ENCODE assay signal across 1 cellular context in the genomic region with DNA sequence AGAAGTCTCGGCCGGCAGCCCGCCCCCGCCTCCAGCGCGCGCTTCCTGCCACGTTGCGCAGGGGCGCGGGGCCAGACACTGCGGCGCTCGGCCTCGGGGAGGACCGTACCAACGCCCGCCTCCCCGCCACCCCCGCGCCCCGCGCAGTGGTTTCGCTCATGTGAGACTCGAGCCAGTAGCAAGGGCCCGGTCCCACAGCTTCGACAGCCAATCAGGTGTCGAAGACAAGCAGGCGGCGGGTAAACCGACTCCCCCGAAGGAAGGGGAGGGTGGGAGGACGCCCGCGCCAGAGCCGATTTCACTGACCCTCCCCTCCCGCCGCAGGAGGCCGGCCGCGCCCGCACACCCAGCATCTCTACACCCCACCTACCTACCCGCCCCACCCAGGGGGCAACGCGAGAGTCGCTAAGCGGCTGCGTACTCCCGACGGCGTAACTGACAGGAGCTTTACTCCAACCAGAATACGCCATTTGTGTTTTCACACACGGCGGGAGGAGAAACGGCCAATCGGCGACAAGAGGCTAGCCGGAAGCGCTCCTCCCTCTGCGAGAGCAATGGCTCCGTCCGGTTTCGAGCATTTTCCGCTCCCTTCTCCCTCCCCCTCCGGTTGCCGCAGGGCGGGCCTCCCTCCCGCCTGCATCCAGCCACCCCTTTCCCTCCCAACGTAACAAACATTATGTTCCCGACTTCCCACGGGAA.
TF ChIP-seq lines count a peak whose summit lies in the region.

No MANE protein-coding gene starts in this region.

TF ChIP-seq in HepG2, 621 proteins besides CTCF, POLR2A, EP300 and RAD21 (continued from another document and continues in another):
- TF ChIP-seq, protein P1, sequence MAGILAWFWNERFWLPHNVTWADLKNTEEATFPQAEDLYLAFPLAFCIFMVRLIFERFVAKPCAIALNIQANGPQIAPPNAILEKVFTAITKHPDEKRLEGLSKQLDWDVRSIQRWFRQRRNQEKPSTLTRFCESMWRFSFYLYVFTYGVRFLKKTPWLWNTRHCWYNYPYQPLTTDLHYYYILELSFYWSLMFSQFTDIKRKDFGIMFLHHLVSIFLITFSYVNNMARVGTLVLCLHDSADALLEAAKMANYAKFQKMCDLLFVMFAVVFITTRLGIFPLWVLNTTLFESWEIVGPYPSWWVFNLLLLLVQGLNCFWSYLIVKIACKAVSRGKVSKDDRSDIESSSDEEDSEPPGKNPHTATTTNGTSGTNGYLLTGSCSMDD (CRISPR knock-in tag; IDR thresholded peaks at IDR 0.05): no peak
- TF ChIP-seq, protein P2, sequence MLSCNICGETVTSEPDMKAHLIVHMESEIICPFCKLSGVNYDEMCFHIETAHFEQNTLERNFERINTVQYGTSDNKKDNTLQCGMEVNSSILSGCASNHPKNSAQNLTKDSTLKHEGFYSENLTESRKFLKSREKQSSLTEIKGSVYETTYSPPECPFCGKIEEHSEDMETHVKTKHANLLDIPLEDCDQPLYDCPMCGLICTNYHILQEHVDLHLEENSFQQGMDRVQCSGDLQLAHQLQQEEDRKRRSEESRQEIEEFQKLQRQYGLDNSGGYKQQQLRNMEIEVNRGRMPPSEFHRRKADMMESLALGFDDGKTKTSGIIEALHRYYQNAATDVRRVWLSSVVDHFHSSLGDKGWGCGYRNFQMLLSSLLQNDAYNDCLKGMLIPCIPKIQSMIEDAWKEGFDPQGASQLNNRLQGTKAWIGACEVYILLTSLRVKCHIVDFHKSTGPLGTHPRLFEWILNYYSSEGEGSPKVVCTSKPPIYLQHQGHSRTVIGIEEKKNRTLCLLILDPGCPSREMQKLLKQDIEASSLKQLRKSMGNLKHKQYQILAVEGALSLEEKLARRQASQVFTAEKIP (CRISPR knock-in tag; IDR thresholded peaks at IDR 0.05; ENCODE audit: borderline replicate concordance): no peak
- TF ChIP-seq ZNF460 (CRISPR knock-in tag; IDR thresholded peaks at IDR 0.05; ENCODE audit: borderline replicate concordance): no peak
- TF ChIP-seq MYC (CRISPR knock-in tag; IDR thresholded peaks at IDR 0.05; ENCODE audit: borderline replicate concordance): peak; percentile 69
- peak; percentile 67 for TF ChIP-seq ZMYM4 (CRISPR knock-in tag; IDR thresholded peaks at IDR 0.05)
- TF ChIP-seq ZBTB8A (CRISPR knock-in tag; IDR thresholded peaks at IDR 0.05; ENCODE audit: borderline replicate concordance, low read depth): no peak; the same call in 1 of the 2 replicates
- TF ChIP-seq, protein P3, sequence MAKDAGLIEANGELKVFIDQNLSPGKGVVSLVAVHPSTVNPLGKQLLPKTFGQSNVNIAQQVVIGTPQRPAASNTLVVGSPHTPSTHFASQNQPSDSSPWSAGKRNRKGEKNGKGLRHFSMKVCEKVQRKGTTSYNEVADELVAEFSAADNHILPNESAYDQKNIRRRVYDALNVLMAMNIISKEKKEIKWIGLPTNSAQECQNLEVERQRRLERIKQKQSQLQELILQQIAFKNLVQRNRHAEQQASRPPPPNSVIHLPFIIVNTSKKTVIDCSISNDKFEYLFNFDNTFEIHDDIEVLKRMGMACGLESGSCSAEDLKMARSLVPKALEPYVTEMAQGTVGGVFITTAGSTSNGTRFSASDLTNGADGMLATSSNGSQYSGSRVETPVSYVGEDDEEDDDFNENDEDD (CRISPR knock-in tag; IDR thresholded peaks at IDR 0.05; ENCODE audit: borderline replicate concordance): peak; percentile 96
- TF ChIP-seq, protein P4, sequence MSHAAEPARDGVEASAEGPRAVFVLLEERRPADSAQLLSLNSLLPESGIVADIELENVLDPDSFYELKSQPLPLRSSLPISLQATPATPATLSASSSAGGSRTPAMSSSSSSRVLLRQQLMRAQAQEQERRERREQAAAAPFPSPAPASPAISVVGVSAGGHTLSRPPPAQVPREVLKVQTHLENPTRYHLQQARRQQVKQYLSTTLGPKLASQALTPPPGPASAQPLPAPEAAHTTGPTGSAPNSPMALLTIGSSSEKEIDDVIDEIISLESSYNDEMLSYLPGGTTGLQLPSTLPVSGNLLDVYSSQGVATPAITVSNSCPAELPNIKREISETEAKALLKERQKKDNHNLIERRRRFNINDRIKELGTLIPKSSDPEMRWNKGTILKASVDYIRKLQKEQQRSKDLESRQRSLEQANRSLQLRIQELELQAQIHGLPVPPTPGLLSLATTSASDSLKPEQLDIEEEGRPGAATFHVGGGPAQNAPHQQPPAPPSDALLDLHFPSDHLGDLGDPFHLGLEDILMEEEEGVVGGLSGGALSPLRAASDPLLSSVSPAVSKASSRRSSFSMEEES (CRISPR knock-in tag; IDR thresholded peaks at IDR 0.05): peak; percentile 25; the same call in 1 of the 2 replicates
- TF ChIP-seq PHF21A (CRISPR knock-in tag; IDR thresholded peaks at IDR 0.05): peak; percentile 37
- no peak for TF ChIP-seq RBAK (CRISPR knock-in tag; IDR thresholded peaks at IDR 0.05)
- peak; percentile 58; the same call in 1 of the 2 replicates for TF ChIP-seq ZNF501 (CRISPR knock-in tag; IDR thresholded peaks at IDR 0.05)
- 0 out of 2 replicates have a peak, but pooled peaks have one; percentile 11 for TF ChIP-seq ZNF160 (CRISPR knock-in tag; IDR thresholded peaks at IDR 0.05)
- TF ChIP-seq, protein P5, sequence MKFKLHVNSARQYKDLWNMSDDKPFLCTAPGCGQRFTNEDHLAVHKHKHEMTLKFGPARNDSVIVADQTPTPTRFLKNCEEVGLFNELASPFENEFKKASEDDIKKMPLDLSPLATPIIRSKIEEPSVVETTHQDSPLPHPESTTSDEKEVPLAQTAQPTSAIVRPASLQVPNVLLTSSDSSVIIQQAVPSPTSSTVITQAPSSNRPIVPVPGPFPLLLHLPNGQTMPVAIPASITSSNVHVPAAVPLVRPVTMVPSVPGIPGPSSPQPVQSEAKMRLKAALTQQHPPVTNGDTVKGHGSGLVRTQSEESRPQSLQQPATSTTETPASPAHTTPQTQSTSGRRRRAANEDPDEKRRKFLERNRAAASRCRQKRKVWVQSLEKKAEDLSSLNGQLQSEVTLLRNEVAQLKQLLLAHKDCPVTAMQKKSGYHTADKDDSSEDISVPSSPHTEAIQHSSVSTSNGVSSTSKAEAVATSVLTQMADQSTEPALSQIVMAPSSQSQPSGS (CRISPR knock-in tag; IDR thresholded peaks at IDR 0.05): 0 out of 2 replicates have a peak, but pooled peaks have one; percentile 20
- TF ChIP-seq NFIB (CRISPR knock-in tag; IDR thresholded peaks at IDR 0.05; ENCODE audit: borderline replicate concordance): no peak
- TF ChIP-seq, protein P6, sequence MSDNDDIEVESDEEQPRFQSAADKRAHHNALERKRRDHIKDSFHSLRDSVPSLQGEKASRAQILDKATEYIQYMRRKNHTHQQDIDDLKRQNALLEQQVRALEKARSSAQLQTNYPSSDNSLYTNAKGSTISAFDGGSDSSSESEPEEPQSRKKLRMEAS (IDR thresholded peaks at IDR 0.05): peak; percentile 96
- TF ChIP-seq, protein P7, sequence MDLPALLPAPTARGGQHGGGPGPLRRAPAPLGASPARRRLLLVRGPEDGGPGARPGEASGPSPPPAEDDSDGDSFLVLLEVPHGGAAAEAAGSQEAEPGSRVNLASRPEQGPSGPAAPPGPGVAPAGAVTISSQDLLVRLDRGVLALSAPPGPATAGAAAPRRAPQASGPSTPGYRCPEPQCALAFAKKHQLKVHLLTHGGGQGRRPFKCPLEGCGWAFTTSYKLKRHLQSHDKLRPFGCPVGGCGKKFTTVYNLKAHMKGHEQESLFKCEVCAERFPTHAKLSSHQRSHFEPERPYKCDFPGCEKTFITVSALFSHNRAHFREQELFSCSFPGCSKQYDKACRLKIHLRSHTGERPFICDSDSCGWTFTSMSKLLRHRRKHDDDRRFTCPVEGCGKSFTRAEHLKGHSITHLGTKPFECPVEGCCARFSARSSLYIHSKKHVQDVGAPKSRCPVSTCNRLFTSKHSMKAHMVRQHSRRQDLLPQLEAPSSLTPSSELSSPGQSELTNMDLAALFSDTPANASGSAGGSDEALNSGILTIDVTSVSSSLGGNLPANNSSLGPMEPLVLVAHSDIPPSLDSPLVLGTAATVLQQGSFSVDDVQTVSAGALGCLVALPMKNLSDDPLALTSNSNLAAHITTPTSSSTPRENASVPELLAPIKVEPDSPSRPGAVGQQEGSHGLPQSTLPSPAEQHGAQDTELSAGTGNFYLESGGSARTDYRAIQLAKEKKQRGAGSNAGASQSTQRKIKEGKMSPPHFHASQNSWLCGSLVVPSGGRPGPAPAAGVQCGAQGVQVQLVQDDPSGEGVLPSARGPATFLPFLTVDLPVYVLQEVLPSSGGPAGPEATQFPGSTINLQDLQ (CRISPR knock-in tag; IDR thresholded peaks at IDR 0.05): peak; percentile 95
- TF ChIP-seq SOX13 (IDR thresholded peaks at IDR 0.05): no peak
- TF ChIP-seq SOX13 (CRISPR knock-in tag; conservative IDR thresholded peaks at IDR 0.05 in 1 of 2, IDR thresholded peaks at IDR 0.05 in 1 of 2): no peak; a peak in 2 of 4 replicates
- TF ChIP-seq SMYD3 (CRISPR knock-in tag; IDR thresholded peaks at IDR 0.05): 0 out of 2 replicates have a peak, but pooled peaks have one; percentile 26
- peak; percentile 52 for TF ChIP-seq ATF7 (IDR thresholded peaks at IDR 0.05)
- TF ChIP-seq ATF7 (CRISPR knock-in tag; IDR thresholded peaks at IDR 0.05): no peak
- TF ChIP-seq AGO2 (optimal IDR thresholded peaks at IDR 0.05; ENCODE audit: low read depth, low read length): peak; percentile 97
- TF ChIP-seq ZNF556 (CRISPR knock-in tag; IDR thresholded peaks at IDR 0.05; ENCODE audit: borderline replicate concordance): peak; percentile 62; the same call in 1 of the 2 replicates
- TF ChIP-seq TCF12 (IDR thresholded peaks at IDR 0.05): no peak
- TF ChIP-seq TCF12 (CRISPR knock-in tag; IDR thresholded peaks at IDR 0.05): 0 out of 2 replicates have a peak, but pooled peaks have one; percentile 54
- TF ChIP-seq ZNF598 (CRISPR knock-in tag; IDR thresholded peaks at IDR 0.05; ENCODE audit: borderline replicate concordance): peak; percentile 51; the same call in 1 of the 2 replicates
- TF ChIP-seq ZNF724P (CRISPR knock-in tag; IDR thresholded peaks at IDR 0.05; ENCODE audit: borderline replicate concordance): no peak
- TF ChIP-seq, protein P8, sequence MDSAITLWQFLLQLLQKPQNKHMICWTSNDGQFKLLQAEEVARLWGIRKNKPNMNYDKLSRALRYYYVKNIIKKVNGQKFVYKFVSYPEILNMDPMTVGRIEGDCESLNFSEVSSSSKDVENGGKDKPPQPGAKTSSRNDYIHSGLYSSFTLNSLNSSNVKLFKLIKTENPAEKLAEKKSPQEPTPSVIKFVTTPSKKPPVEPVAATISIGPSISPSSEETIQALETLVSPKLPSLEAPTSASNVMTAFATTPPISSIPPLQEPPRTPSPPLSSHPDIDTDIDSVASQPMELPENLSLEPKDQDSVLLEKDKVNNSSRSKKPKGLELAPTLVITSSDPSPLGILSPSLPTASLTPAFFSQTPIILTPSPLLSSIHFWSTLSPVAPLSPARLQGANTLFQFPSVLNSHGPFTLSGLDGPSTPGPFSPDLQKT (CRISPR knock-in tag; IDR thresholded peaks at IDR 0.05; ENCODE audit: borderline replicate concordance): no peak
- TF ChIP-seq ZNF441 (CRISPR knock-in tag; IDR thresholded peaks at IDR 0.05; ENCODE audit: borderline replicate concordance): peak; percentile 66; the same call in 1 of the 2 replicates
- TF ChIP-seq, protein P9, sequence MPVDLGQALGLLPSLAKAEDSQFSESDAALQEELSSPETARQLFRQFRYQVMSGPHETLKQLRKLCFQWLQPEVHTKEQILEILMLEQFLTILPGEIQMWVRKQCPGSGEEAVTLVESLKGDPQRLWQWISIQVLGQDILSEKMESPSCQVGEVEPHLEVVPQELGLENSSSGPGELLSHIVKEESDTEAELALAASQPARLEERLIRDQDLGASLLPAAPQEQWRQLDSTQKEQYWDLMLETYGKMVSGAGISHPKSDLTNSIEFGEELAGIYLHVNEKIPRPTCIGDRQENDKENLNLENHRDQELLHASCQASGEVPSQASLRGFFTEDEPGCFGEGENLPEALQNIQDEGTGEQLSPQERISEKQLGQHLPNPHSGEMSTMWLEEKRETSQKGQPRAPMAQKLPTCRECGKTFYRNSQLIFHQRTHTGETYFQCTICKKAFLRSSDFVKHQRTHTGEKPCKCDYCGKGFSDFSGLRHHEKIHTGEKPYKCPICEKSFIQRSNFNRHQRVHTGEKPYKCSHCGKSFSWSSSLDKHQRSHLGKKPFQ (CRISPR knock-in tag; IDR thresholded peaks at IDR 0.05; ENCODE audit: insufficient replicate concordance): peak; percentile 75
- peak; percentile 90 for TF ChIP-seq ZNF607 (CRISPR knock-in tag; IDR thresholded peaks at IDR 0.05; ENCODE audit: borderline replicate concordance)
- TF ChIP-seq BHLHE40 (IDR thresholded peaks at IDR 0.05; ENCODE audit: low read length): peak; percentile 97
- peak; percentile 63; the same call in 1 of the 2 replicates for TF ChIP-seq BORCS8-MEF2B (CRISPR knock-in tag; IDR thresholded peaks at IDR 0.05)
- peak; percentile 23; the same call in 1 of the 2 replicates for TF ChIP-seq ZNF766 (CRISPR knock-in tag; IDR thresholded peaks at IDR 0.05; ENCODE audit: borderline replicate concordance)
- TF ChIP-seq, protein P10, sequence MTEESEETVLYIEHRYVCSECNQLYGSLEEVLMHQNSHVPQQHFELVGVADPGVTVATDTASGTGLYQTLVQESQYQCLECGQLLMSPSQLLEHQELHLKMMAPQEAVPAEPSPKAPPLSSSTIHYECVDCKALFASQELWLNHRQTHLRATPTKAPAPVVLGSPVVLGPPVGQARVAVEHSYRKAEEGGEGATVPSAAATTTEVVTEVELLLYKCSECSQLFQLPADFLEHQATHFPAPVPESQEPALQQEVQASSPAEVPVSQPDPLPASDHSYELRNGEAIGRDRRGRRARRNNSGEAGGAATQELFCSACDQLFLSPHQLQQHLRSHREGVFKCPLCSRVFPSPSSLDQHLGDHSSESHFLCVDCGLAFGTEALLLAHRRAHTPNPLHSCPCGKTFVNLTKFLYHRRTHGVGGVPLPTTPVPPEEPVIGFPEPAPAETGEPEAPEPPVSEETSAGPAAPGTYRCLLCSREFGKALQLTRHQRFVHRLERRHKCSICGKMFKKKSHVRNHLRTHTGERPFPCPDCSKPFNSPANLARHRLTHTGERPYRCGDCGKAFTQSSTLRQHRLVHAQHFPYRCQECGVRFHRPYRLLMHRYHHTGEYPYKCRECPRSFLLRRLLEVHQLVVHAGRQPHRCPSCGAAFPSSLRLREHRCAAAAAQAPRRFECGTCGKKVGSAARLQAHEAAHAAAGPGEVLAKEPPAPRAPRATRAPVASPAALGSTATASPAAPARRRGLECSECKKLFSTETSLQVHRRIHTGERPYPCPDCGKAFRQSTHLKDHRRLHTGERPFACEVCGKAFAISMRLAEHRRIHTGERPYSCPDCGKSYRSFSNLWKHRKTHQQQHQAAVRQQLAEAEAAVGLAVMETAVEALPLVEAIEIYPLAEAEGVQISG (CRISPR knock-in tag; IDR thresholded peaks at IDR 0.05): peak; percentile 71
- no peak for TF ChIP-seq MTA3 (CRISPR knock-in tag; IDR thresholded peaks at IDR 0.05)
- TF ChIP-seq ZNF263 (CRISPR knock-in tag; IDR thresholded peaks at IDR 0.05): peak; percentile 61
- no peak for TF ChIP-seq ONECUT2 (CRISPR knock-in tag; IDR thresholded peaks at IDR 0.05)
- TF ChIP-seq, protein P11, sequence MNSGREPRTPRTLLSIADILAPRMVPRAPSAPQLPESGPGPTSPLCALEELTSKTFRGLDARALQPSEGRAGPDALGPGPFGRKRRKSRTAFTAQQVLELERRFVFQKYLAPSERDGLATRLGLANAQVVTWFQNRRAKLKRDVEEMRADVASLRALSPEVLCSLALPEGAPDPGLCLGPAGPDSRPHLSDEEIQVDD (CRISPR knock-in tag; IDR thresholded peaks at IDR 0.05; ENCODE audit: borderline replicate concordance): no peak; the same call in 1 of the 2 replicates
